Comparison of ENCODE assay signal across 8 cellular contexts in the genomic region with DNA sequence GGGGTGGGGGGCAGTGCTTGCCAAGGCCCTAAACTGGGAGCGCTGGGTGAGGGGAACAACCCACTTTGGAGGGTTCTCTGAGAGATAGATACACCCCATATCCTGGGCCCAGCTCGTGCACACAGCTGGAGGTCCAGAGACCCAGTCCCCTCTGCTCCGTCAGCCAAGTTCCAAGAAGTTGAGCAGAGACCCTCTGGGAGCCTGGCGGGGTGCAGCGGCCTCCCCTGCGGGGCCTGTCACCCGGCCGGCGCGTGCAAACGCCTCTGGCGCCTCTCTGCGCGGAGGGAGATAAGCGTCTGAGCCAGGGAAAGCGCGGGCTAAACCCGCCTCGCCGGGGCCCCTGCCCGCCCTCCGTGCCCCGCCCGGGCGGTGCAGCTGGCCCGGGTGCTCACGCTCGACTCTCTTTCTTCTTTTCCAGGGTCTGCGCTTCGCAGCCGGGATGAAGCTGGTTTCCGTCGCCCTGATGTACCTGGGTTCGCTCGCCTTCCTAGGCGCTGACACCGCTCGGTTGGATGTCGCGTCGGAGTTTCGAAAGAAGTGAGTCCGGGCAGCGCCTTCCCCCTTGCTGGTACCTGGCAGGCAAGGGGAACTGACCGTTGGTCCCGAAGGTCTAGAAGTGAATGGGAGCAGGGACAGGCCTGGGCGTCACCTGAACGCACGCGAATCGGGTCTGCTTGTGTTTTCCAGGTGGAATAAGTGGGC. TPM values are rescaled to one million over a fixed set of nuclear protein-coding genes. Genes with fewer than 3 reads are reported as not detected.
DNase-seq lines count a peak whose midpoint lies in the region; ATAC-seq and TF ChIP-seq lines count a peak whose summit lies in the region.

No MANE protein-coding gene starts in this region.

- peaks cover 66% of the 10 kb centered on the region for H3K79me2 ChIP-seq in MM.1S (ENCODE audit: low read length)

- peaks cover 3 to 6% of the 10 kb centered on the region in 2 donors for H3K36me3 Mint-ChIP-seq in activated T-cell treated with anti-CD3 and anti-CD28 coated beads, Interleukin-2, amount 50 U/mL, for 72 hours (ENCODE audit: insufficient read depth in 2 of 2)
- H3K36me3 Mint-ChIP-seq in osteocyte (ENCODE audit: unreplicated experiment) = peaks cover 27% of the 10 kb centered on the region

- H3K27me3 Mint-ChIP-seq in activated T-cell treated with anti-CD3 and anti-CD28 coated beads, Interleukin-2, amount 50 U/mL, for 72 hours (ENCODE audit: low read depth) = peaks cover 76% of the 10 kb centered on the region
- no peaks in the 10 kb centered on the region for H3K27me3 Mint-ChIP-seq in osteocyte (ENCODE audit: unreplicated experiment)

- H3K27me3 ChIP-seq in MM.1S (replicated peaks; ENCODE audit: insufficient read depth, low read length) = no peaks in the 10 kb centered on the region

- H3K4me3 Mint-ChIP-seq in activated T-cell treated with anti-CD3 and anti-CD28 coated beads, Interleukin-2, amount 50 U/mL, for 72 hours = peak overlapping the region; percentile 92 to 93
- H3K4me3 Mint-ChIP-seq in osteocyte (ENCODE audit: unreplicated experiment) = peak overlapping the region; percentile 99

- H3K9ac ChIP-seq in MM.1S (ENCODE audit: low read length) = peak overlapping the region; percentile 97

- no peaks in the 10 kb centered on the region for H3K9me3 Mint-ChIP-seq in activated T-cell treated with anti-CD3 and anti-CD28 coated beads, Interleukin-2, amount 50 U/mL, for 72 hours
- H3K9me3 Mint-ChIP-seq in osteocyte (ENCODE audit: unreplicated experiment) = no peaks in the 10 kb centered on the region

- H3K4me1 ChIP-seq in MM.1S (ENCODE audit: low read length) = peaks cover 19% of the 10 kb centered on the region

- peaks cover 67% of the 10 kb centered on the region for H3K4me1 Mint-ChIP-seq in activated T-cell treated with anti-CD3 and anti-CD28 coated beads, Interleukin-2, amount 50 U/mL, for 72 hours (ENCODE audit: low read depth)
- peaks cover 49% of the 10 kb centered on the region for H3K4me1 Mint-ChIP-seq in osteocyte (ENCODE audit: unreplicated experiment)

- TF ChIP-seq CTCF in MM.1S (IDR thresholded peaks at IDR 0.05; ENCODE audit: low read length) (no peak), osteocyte (IDR thresholded peaks at IDR 0.05) (no peak)

- peak overlapping the region; percentile 96 for H3K4me3 ChIP-seq in MM.1S (ENCODE audit: low read length)

- H3K9me3 ChIP-seq in MM.1S (replicated peaks; ENCODE audit: insufficient read depth, low read length) = no peaks in the 10 kb centered on the region

- H3K36me3 ChIP-seq in MM.1S (replicated peaks; ENCODE audit: insufficient read depth, low read length) = peaks cover 17% of the 10 kb centered on the region

- H4K20me1 ChIP-seq in MM.1S (ENCODE audit: insufficient read depth, low read length) = 0 out of 2 replicates have a peak, but pooled peaks cover 7% of the 10 kb centered on the region

- H3K27ac ChIP-seq in MM.1S (ENCODE audit: low read length) = peak overlapping the region; percentile 97

- no peak overlapping the region for H2AFZ ChIP-seq in MM.1S (ENCODE audit: low read length)

- DNase-seq in D341Med (ENCODE audit: low spot score) = peak; percentile 78
- peak; percentile 20 for DNase-seq in MM.1S
- peak; percentile 36 to 40 for DNase-seq in activated T-cell treated with anti-CD3 and anti-CD28 coated beads, Interleukin-2, amount 50 U/mL, for 72 hours
- DNase-seq in glomerular visceral epithelial cell (ENCODE audit: extremely low spot score) = peak; percentile 43
- no peak for DNase-seq in osteocyte (ENCODE audit: extremely low spot score, unreplicated experiment)
- no peak for DNase-seq in GM19238 (ENCODE audit: insufficient read length, low spot score)
- no peak for DNase-seq in NCI-H2107 treated with DMSO at 0.1 percent for 48 hours (lab: John Stamatoyannopoulos, UW; ENCODE audit: unreplicated experiment)

- peak overlapping the region; percentile 95 for H3K4me2 ChIP-seq in MM.1S (ENCODE audit: low read depth, low read length)

- H3K27ac Mint-ChIP-seq in activated T-cell treated with anti-CD3 and anti-CD28 coated beads, Interleukin-2, amount 50 U/mL, for 72 hours = no peak overlapping the region
- peak overlapping the region; percentile 100 for H3K27ac Mint-ChIP-seq in osteocyte (ENCODE audit: unreplicated experiment)

- peaks cover 82% of the 10 kb centered on the region for H3F3A ChIP-seq in MM.1S (ENCODE audit: insufficient read depth, low read length)

- no peaks in the 10 kb centered on the region for H3K9me2 ChIP-seq in MM.1S (replicated peaks; ENCODE audit: insufficient read depth, low read length)

- ATAC-seq in activated T-cell treated with anti-CD3 and anti-CD28 coated beads, Interleukin-2, amount 50 U/mL, for 72 hours (replicated peaks in 1 of 2) = peak in 1 of 2 donors; percentile 5
- ATAC-seq in GM19023 (IDR thresholded peaks at IDR 0.05; ENCODE audit: unreplicated experiment) = no peak

RNA-seq across cellular contexts. Expression of a gene that starts 0.5 kb away (rescaled TPM):
- total RNA-seq in activated T-cell treated with anti-CD3 and anti-CD28 coated beads, Interleukin-2, amount 50 U/mL, for 72 hours = 1 to 10 TPM; 2.0 to 4.6 TPM
- 239 and 244 TPM in 2 replicates for total RNA-seq in osteocyte

RNA-seq across cellular contexts. Expression of a gene that starts 11.4 kb away (rescaled TPM):
- 10 to 100 TPM; 13.4 to 28.8 TPM for total RNA-seq in activated T-cell treated with anti-CD3 and anti-CD28 coated beads, Interleukin-2, amount 50 U/mL, for 72 hours
- total RNA-seq in osteocyte = 65.2 and 80.0 TPM in 2 replicates

Comparison
In these comparisons a context has a peak if more than half of its experiments do, and no peak if none do; other contexts are left out.
1. DNase-seq: peak in D341Med (single experiment), MM.1S (single experiment), activated T-cell treated with anti-CD3 and anti-CD28 coated beads, Interleukin-2, amount 50 U/mL, for 72 hours (2 of 2) and glomerular visceral epithelial cell (single experiment); none in osteocyte (single experiment), GM19238 (single experiment) and NCI-H2107 treated with DMSO at 0.1 percent for 48 hours (single experiment).
2. RNA of a gene that starts 0.5 kb away (total RNA-seq): 239 to 244 TPM in osteocyte; 2.0 to 4.6 TPM in activated T-cell treated with anti-CD3 and anti-CD28 coated beads, Interleukin-2, amount 50 U/mL, for 72 hours; every median in the first group is over 10 times any median in the second.